ENCODE assay signal across 1 cellular context in genomic region chr2:118085173-118086023, GRCh38.
TF ChIP-seq lines count a peak whose summit lies in the region.

No MANE protein-coding gene starts in this region.

TF ChIP-seq in HCT116, 20 proteins besides CTCF, POLR2A, EP300 and RAD21 (continued from another document):
- TF ChIP-seq REST (IDR thresholded peaks at IDR 0.05; ENCODE audit: low read depth) = no peak
- no peak for TF ChIP-seq ZFX (IDR thresholded peaks at IDR 0.05)
- no peak for TF ChIP-seq POLR2AphosphoS5 (IDR thresholded peaks at IDR 0.05; ENCODE audit: low read depth, low read length)
- TF ChIP-seq EZH2 (IDR thresholded peaks at IDR 0.05) = no peak
- TF ChIP-seq EGR1 (IDR thresholded peaks at IDR 0.05; ENCODE audit: low read depth) = no peak
- TF ChIP-seq ZNF274 (IDR thresholded peaks at IDR 0.05; ENCODE audit: low read depth, low read length) = no peak
- no peak for TF ChIP-seq ATF3 (IDR thresholded peaks at IDR 0.05)
- TF ChIP-seq JUND (IDR thresholded peaks at IDR 0.05) = no peak
